In genomic region chr1:174971902-174972301, GRCh38 we compare ENCODE assay signal across 15 cellular contexts. TPM values are rescaled to one million over a fixed set of nuclear protein-coding genes. Genes with fewer than 3 reads are reported as not detected.
DNase-seq lines count a peak whose midpoint lies in the region; ATAC-seq and FAIRE-seq lines count a peak whose summit lies in the region.
"Had no signal": no experiment of that assay in that cellular context is flagged by ENCODE, and none has a peak within 500 bp of the region (broad histone marks: within the 10 kb centered on the region; RNA-seq: fewer than 3 reads in every experiment).

No MANE protein-coding gene starts in this region.

- H3K4me1 ChIP-seq in esophagus (ENCODE audit: control insufficient read depth in 2 of 2, insufficient read depth in 2 of 2, low read length in 1 of 2): peaks cover 0 to 3% of the 10 kb centered on the region in 2 donors

- WGBS in esophagus, 2 donors: 78 to 80% methylated on average over 2 of the region's 2 CpGs

- intact Hi-C loops in left ventricle myocardium superior (cut with micrococcal nuclease): no loop called here

- FAIRE-seq in GM19239 (lab: Jason Lieb, UNC): peak; percentile 69
- FAIRE-seq: HTR-8/SVneo had no signal

- no peaks in the 10 kb centered on the region for H3K9me3 Mint-ChIP-seq in stimulated activated effector memory CD8-positive, alpha-beta T cell treated with anti-CD3 and anti-CD28 coated beads, Interleukin-12 subunit alpha, Interleukin-12 subunit beta, amount 100 ng/mL, for 72 hours
- no peaks in the 10 kb centered on the region for H3K9me3 Mint-ChIP-seq in activated CD8-positive, alpha-beta T cell treated with anti-CD3 and anti-CD28 coated beads, Interleukin-2, amount 10 ng/mL, durations not matched to agents 7 days and 5 days (ENCODE audit: insufficient read depth)

- peak overlapping the region; percentile 4 to 51 for H3K27ac ChIP-seq in esophagus (ENCODE audit: low read depth in 2 of 2, low read length in 1 of 2)

- DNase-seq in GM19239 (ENCODE audit: insufficient read length, low spot score): no peak
- peak; percentile 49 for DNase-seq in OCI-M1 (lab: John Stamatoyannopoulos, UW)
- no peak for DNase-seq in stimulated activated effector memory CD8-positive, alpha-beta T cell treated with anti-CD3 and anti-CD28 coated beads, Interleukin-12 subunit alpha, Interleukin-12 subunit beta, amount 100 ng/mL, for 72 hours (ENCODE audit: low spot score in 2 of 2)
- DNase-seq in left ventricle myocardium superior: no peak
- DNase-seq in activated CD8-positive, alpha-beta T cell treated with anti-CD3 and anti-CD28 coated beads, Interleukin-2, amount 10 ng/mL, durations not matched to agents 7 days and 5 days: no peak
- DNase-seq: activated CD4-positive, CD25-positive, alpha-beta regulatory T cell; activated T-cell treated with anti-CD3 and anti-CD28 coated beads for 4 hours; cerebellar nuclear complex; islet precursor cell; MV-4-11; NCI-H2171 treated with DMSO at 0.1 percent for 48 hours had no signal

- POLR2A ChIA-PET in activated CD8-positive, alpha-beta T cell treated with anti-CD3 and anti-CD28 coated beads, Interleukin-2, amount 10 ng/mL, durations not matched to agents 7 days and 5 days (lab: Charles Lee): interaction anchor here (7.5 kb wide), 1 partner anchor 27 kb away, joined by 69 read pairs; the partner anchor contains the start of gene CACYBP

- H3K9me3 ChIP-seq in esophagus (ENCODE audit: control insufficient read depth in 2 of 2, insufficient read depth in 1 of 2, low read depth in 1 of 2, low read length in 1 of 2): no peaks in the 10 kb centered on the region

- peak overlapping the region; percentile 34 for H3K4me3 Mint-ChIP-seq in stimulated activated effector memory CD8-positive, alpha-beta T cell treated with anti-CD3 and anti-CD28 coated beads, Interleukin-12 subunit alpha, Interleukin-12 subunit beta, amount 100 ng/mL, for 72 hours
- H3K4me3 Mint-ChIP-seq in activated CD8-positive, alpha-beta T cell treated with anti-CD3 and anti-CD28 coated beads, Interleukin-2, amount 10 ng/mL, durations not matched to agents 7 days and 5 days: no peak overlapping the region

- CTCF ChIA-PET in activated CD8-positive, alpha-beta T cell treated with anti-CD3 and anti-CD28 coated beads, Interleukin-2, amount 10 ng/mL, durations not matched to agents 7 days and 5 days (lab: Charles Lee): interaction anchor here (0.9 to 12.6 kb wide), 3 partner anchors 11 to 27 kb away, joined by 3 to 146 read pairs (median 8); no protein-coding TSS in a partner anchor

- H3K27me3 Mint-ChIP-seq in activated CD8-positive, alpha-beta T cell treated with anti-CD3 and anti-CD28 coated beads, Interleukin-2, amount 10 ng/mL, durations not matched to agents 7 days and 5 days (ENCODE audit: low read depth): no peaks in the 10 kb centered on the region
- H3K27me3 Mint-ChIP-seq: progenitor cell of endocrine pancreas had no signal

- peaks cover 3% of the 10 kb centered on the region in 2 donors for H3K36me3 ChIP-seq in esophagus (ENCODE audit: control insufficient read depth in 2 of 2, insufficient read depth in 2 of 2, low read length in 1 of 2)

- no peaks in the 10 kb centered on the region for H3K27me3 ChIP-seq in esophagus (ENCODE audit: control insufficient read depth in 1 of 2, insufficient read depth in 2 of 2, low read length in 2 of 2)

- H3K4me3 ChIP-seq in esophagus (ENCODE audit: low read depth in 1 of 2, low read length in 2 of 2): no peak overlapping the region

- H3K4me1 Mint-ChIP-seq in stimulated activated effector memory CD8-positive, alpha-beta T cell treated with anti-CD3 and anti-CD28 coated beads, Interleukin-12 subunit alpha, Interleukin-12 subunit beta, amount 100 ng/mL, for 72 hours: peaks cover 58% of the 10 kb centered on the region
- peaks cover 59% of the 10 kb centered on the region for H3K4me1 Mint-ChIP-seq in activated CD8-positive, alpha-beta T cell treated with anti-CD3 and anti-CD28 coated beads, Interleukin-2, amount 10 ng/mL, durations not matched to agents 7 days and 5 days (ENCODE audit: low read depth)

- H3K27ac Mint-ChIP-seq in stimulated activated effector memory CD8-positive, alpha-beta T cell treated with anti-CD3 and anti-CD28 coated beads, Interleukin-12 subunit alpha, Interleukin-12 subunit beta, amount 100 ng/mL, for 72 hours: peak overlapping the region; percentile 55
- H3K27ac Mint-ChIP-seq in activated CD8-positive, alpha-beta T cell treated with anti-CD3 and anti-CD28 coated beads, Interleukin-2, amount 10 ng/mL, durations not matched to agents 7 days and 5 days: no peak overlapping the region
- H3K27ac Mint-ChIP-seq: progenitor cell of endocrine pancreas had no signal

- H3K36me3 Mint-ChIP-seq in stimulated activated effector memory CD8-positive, alpha-beta T cell treated with anti-CD3 and anti-CD28 coated beads, Interleukin-12 subunit alpha, Interleukin-12 subunit beta, amount 100 ng/mL, for 72 hours: peaks cover 48% of the 10 kb centered on the region
- peaks cover 33% of the 10 kb centered on the region for H3K36me3 Mint-ChIP-seq in activated CD8-positive, alpha-beta T cell treated with anti-CD3 and anti-CD28 coated beads, Interleukin-2, amount 10 ng/mL, durations not matched to agents 7 days and 5 days (ENCODE audit: low read depth)

- ATAC-seq in stimulated activated effector memory CD8-positive, alpha-beta T cell treated with anti-CD3 and anti-CD28 coated beads, Interleukin-12 subunit alpha, Interleukin-12 subunit beta, amount 100 ng/mL, for 72 hours: no peak
- ATAC-seq in left ventricle myocardium superior: no peak
- ATAC-seq in GM21381 (IDR thresholded peaks at IDR 0.05; ENCODE audit: unreplicated experiment): no peak
- no peak for ATAC-seq in activated CD8-positive, alpha-beta T cell treated with anti-CD3 and anti-CD28 coated beads, Interleukin-2, amount 10 ng/mL, durations not matched to agents 7 days and 5 days

RNA-seq across cellular contexts. Expression of gene CACYBP, which starts 27.8 kb away (rescaled TPM):
- 10 to 100 TPM; 24.2 to 66.8 TPM for polyA plus RNA-seq in esophagus
- 92.5 TPM for total RNA-seq in left ventricle myocardium superior
- total RNA-seq in activated CD8-positive, alpha-beta T cell treated with anti-CD3 and anti-CD28 coated beads, Interleukin-2, amount 10 ng/mL, durations not matched to agents 7 days and 5 days: 100 to 1,000 TPM; 209 to 215 TPM

RNA-seq across cellular contexts. Expression of gene MRPS14, which starts 51.3 kb away (rescaled TPM):
- 10 to 100 TPM in 1 of 2 donors, 1 to 10 TPM in 1; 6.7 to 21.2 TPM for polyA plus RNA-seq in esophagus
- 29.5 TPM for total RNA-seq in left ventricle myocardium superior
- 10 to 100 TPM; 30.2 to 33.7 TPM for total RNA-seq in activated CD8-positive, alpha-beta T cell treated with anti-CD3 and anti-CD28 coated beads, Interleukin-2, amount 10 ng/mL, durations not matched to agents 7 days and 5 days
